Comparison of ENCODE assay signal across 24 cellular contexts in the genomic region with DNA sequence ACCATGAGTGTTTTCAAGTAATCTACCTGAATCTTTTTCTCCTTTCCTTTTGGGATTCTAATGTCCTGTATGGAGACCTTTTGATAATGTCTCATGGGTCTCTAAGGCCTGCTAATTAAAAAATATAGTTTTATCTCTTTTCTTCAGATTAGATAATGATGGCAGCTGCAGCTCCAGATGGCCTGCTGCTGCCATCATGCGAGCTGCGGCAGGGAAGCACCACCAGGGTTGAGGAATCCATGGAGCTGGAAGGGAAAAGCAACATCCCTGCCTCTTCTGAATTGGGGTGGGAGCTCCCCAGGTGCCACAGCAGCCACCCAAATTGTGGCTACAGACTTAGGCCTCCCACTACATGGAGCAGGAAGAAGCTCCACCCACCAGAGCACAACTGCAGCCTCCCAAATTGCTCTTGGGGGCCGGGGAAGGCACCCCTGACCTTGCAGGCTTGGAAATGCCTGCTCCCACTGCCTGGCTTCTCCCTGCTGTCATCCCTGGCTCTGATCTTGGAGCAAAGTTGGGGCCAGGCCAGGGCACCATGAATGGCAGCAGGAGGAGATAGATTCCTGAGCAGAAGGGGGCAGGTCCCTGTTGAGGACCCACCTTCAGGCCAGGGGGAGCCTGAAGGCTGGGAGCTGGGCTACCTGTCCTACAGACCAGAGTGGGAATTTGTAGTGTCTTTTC.
"Had no signal": no experiment of that assay in that cellular context is flagged by ENCODE, and none has a peak within 500 bp of the region (broad histone marks: within the 10 kb centered on the region; RNA-seq: fewer than 3 reads in every experiment).

No MANE protein-coding gene starts in this region.

- DNase-seq: activated B cell treated with CpG ODN at 0.5 μM for 24 hours; activated CD4-positive, alpha-beta T cell treated with anti-CD3 and anti-CD28 coated beads for 1 hour; activated CD4-positive, alpha-beta T cell treated with anti-CD3 and anti-CD28 coated beads, Interleukin-2, amount 10 ng/mL, durations not matched to agents 24 days and 14 days; activated CD4-positive, alpha-beta T cell treated with anti-CD3 and anti-CD28 coated beads, Interleukin-2, amount 50 U/mL, for 48 hours; activated CD8-positive, alpha-beta memory T cell treated with anti-CD3 and anti-CD28 coated beads for 24 hours; activated gamma-delta T cell; activated naive CD4-positive, alpha-beta T cell treated with anti-CD3 and anti-CD28 coated beads for 36 hours; activated naive CD8-positive, alpha-beta T cell treated with anti-CD3 and anti-CD28 coated beads for 36 hours; activated T-cell treated with anti-CD3 and anti-CD28 coated beads for 4 hours; activated T-cell treated with anti-CD3 and anti-CD28 coated beads, Interleukin-2, amount 50 U/mL, for 48 hours; brain microvascular endothelial cell; Kasumi-1; NCI-H1048; NCI-H146; NCI-H187 treated with DMSO at 0.1 percent for 48 hours; NCI-H345; NCI-H510A; NCI-H526 treated with DMSO at 0.1 percent for 48 hours; Peyer's patch; SHP77 had no signal

- ATAC-seq: activated T-helper 17 cell treated with anti-CD3 and anti-CD28 coated beads, Interleukin-2, amount 50 U/mL, for 72 hours had no signal

- H3K4me3 Mint-ChIP-seq: activated B cell treated with CpG ODN at 0.5 μM for 24 hours; activated CD4-positive, alpha-beta T cell treated with anti-CD3 and anti-CD28 coated beads, Interleukin-2, amount 10 ng/mL, durations not matched to agents 24 days and 14 days; activated naive CD4-positive, alpha-beta T cell treated with anti-CD3 and anti-CD28 coated beads for 36 hours; activated naive CD8-positive, alpha-beta T cell treated with anti-CD3 and anti-CD28 coated beads for 36 hours; activated T-helper 17 cell treated with anti-CD3 and anti-CD28 coated beads, Interleukin-2, amount 50 U/mL, for 72 hours; T-helper 1 cell treated with Interleukin-12 subunit alpha and Interleukin-12 subunit beta and Interleukin-4 antibody, amounts not matched to agents 30 μg/mL and 1 μg/mL, for 36 hours had no signal

- H3K4me3 ChIP-seq: cardiac muscle cell, Peyer's patch, SJSA1 had no signal

- H3K27me3 Mint-ChIP-seq: activated B cell treated with CpG ODN at 0.5 μM for 24 hours; activated naive CD8-positive, alpha-beta T cell treated with anti-CD3 and anti-CD28 coated beads for 36 hours; activated T-helper 17 cell treated with anti-CD3 and anti-CD28 coated beads, Interleukin-2, amount 50 U/mL, for 72 hours had no signal

- H3K27ac Mint-ChIP-seq: activated B cell treated with CpG ODN at 0.5 μM for 24 hours; activated CD4-positive, alpha-beta T cell treated with anti-CD3 and anti-CD28 coated beads, Interleukin-2, amount 10 ng/mL, durations not matched to agents 24 days and 14 days; activated naive CD4-positive, alpha-beta T cell treated with anti-CD3 and anti-CD28 coated beads for 36 hours; activated naive CD8-positive, alpha-beta T cell treated with anti-CD3 and anti-CD28 coated beads for 36 hours; activated T-helper 17 cell treated with anti-CD3 and anti-CD28 coated beads, Interleukin-2, amount 50 U/mL, for 72 hours; T-helper 1 cell treated with Interleukin-12 subunit alpha and Interleukin-12 subunit beta and Interleukin-4 antibody, amounts not matched to agents 30 μg/mL and 1 μg/mL, for 36 hours had no signal

- H3K9me3 Mint-ChIP-seq: activated B cell treated with CpG ODN at 0.5 μM for 24 hours; activated CD4-positive, alpha-beta T cell treated with anti-CD3 and anti-CD28 coated beads, Interleukin-2, amount 10 ng/mL, durations not matched to agents 24 days and 14 days; activated naive CD4-positive, alpha-beta T cell treated with anti-CD3 and anti-CD28 coated beads for 36 hours; activated naive CD8-positive, alpha-beta T cell treated with anti-CD3 and anti-CD28 coated beads for 36 hours; activated T-helper 17 cell treated with anti-CD3 and anti-CD28 coated beads, Interleukin-2, amount 50 U/mL, for 72 hours; T-helper 1 cell treated with Interleukin-12 subunit alpha and Interleukin-12 subunit beta and Interleukin-4 antibody, amounts not matched to agents 30 μg/mL and 1 μg/mL, for 36 hours had no signal

- H3K27ac ChIP-seq: brain microvascular endothelial cell, cardiac muscle cell, Peyer's patch, SJSA1 had no signal

- H3K36me3 ChIP-seq: brain microvascular endothelial cell, cardiac muscle cell, Peyer's patch, SJSA1 had no signal

- H3K27me3 ChIP-seq: brain microvascular endothelial cell, cardiac muscle cell, Peyer's patch, SJSA1 had no signal

- H3K4me1 Mint-ChIP-seq: activated CD4-positive, alpha-beta T cell treated with anti-CD3 and anti-CD28 coated beads, Interleukin-2, amount 10 ng/mL, durations not matched to agents 24 days and 14 days; activated T-helper 17 cell treated with anti-CD3 and anti-CD28 coated beads, Interleukin-2, amount 50 U/mL, for 72 hours had no signal

- H3K36me3 Mint-ChIP-seq: activated naive CD8-positive, alpha-beta T cell treated with anti-CD3 and anti-CD28 coated beads for 36 hours had no signal

- H3K9me3 ChIP-seq: Peyer's patch, SJSA1 had no signal
